Comparison of ENCODE assay signal across 13 cellular contexts in genomic region chr4:108113229-108113628, GRCh38. TPM values are rescaled to one million over a fixed set of nuclear protein-coding genes. Genes with fewer than 3 reads are reported as not detected.
DNase-seq lines count a peak whose midpoint lies in the region; ATAC-seq and TF ChIP-seq lines count a peak whose summit lies in the region.
"Had no signal": no experiment of that assay in that cellular context is flagged by ENCODE, and none has a peak within 500 bp of the region (broad histone marks: within the 10 kb centered on the region; RNA-seq: fewer than 3 reads in every experiment).

No MANE protein-coding gene starts in this region.

- H3K27me3 ChIP-seq in cardiac muscle cell (no peaks in the 10 kb centered on the region), heart right ventricle (peaks cover 0 to 15% (median 0%) of the 10 kb centered on the region in 7 donors), foreskin keratinocyte (no peaks in the 10 kb centered on the region), thyroid gland (no peaks in the 10 kb centered on the region)
- H3K27me3 ChIP-seq: neutrophil had no signal

- H3K27ac ChIP-seq in cardiac muscle cell (peak overlapping the region; percentile 95), heart right ventricle (peak overlapping the region in 1 of 10 donors; percentile 28), foreskin keratinocyte (no peak overlapping the region), thyroid gland (no peak overlapping the region)
- H3K27ac ChIP-seq: neutrophil, thoracic aorta had no signal

- ATAC-seq in heart right ventricle, result no peak
- ATAC-seq in foreskin keratinocyte, result peak; percentile 26
- no peak for ATAC-seq in GM18873 (IDR thresholded peaks at IDR 0.05; ENCODE audit: low FRiP score, unreplicated experiment)
- ATAC-seq: esophagus mucosa had no signal

- H3K36me3 ChIP-seq in cardiac muscle cell (no peaks in the 10 kb centered on the region), heart right ventricle (no peaks in the 10 kb centered on the region), thyroid gland (no peaks in the 10 kb centered on the region)
- H3K36me3 ChIP-seq: neutrophil, thoracic aorta had no signal

- H3K9me3 ChIP-seq in cardiac muscle cell (ENCODE audit: low read depth) (no peaks in the 10 kb centered on the region), heart right ventricle (no peaks in the 10 kb centered on the region), thyroid gland (no peaks in the 10 kb centered on the region)
- H3K9me3 ChIP-seq: neutrophil, thoracic aorta had no signal

- intact Hi-C loops in heart right ventricle (cut with DNase I) (no loop called here), thyroid gland (cut with DNase I) (no loop called here)

- H3K4me1 ChIP-seq in cardiac muscle cell (ENCODE audit: low read depth) (peaks cover 68% of the 10 kb centered on the region), heart right ventricle (peaks cover 0 to 45% (median 0%) of the 10 kb centered on the region in 9 donors), foreskin keratinocyte (no peaks in the 10 kb centered on the region), thyroid gland (peaks cover 0 to 39% of the 10 kb centered on the region in 2 donors)

- 37 to 41% methylated on average over 5 of the region's 5 CpGs for WGBS in heart right ventricle, 2 donors
- 36 to 39% methylated on average over 5 of the region's 5 CpGs for WGBS in thyroid gland, 2 donors

- TF ChIP-seq POLR2A in thyroid gland (IDR thresholded peaks at IDR 0.05), result no peak

- TF ChIP-seq CTCF in cardiac muscle cell (IDR thresholded peaks at IDR 0.05; ENCODE audit: low read depth, low read length), result no peak
- TF ChIP-seq CTCF in heart right ventricle (IDR thresholded peaks at IDR 0.05), result no peak
- no peak for TF ChIP-seq CTCF in foreskin keratinocyte (conservative IDR thresholded peaks at IDR 0.05)
- no peak for TF ChIP-seq CTCF in thyroid gland (IDR thresholded peaks at IDR 0.05)

- H3K4me3 ChIP-seq in cardiac muscle cell, result no peak overlapping the region
- H3K4me3 ChIP-seq in heart right ventricle, result no peak overlapping the region
- H3K4me3 ChIP-seq in thyroid gland (replicated peaks in 1 of 3), result no peak overlapping the region
- H3K4me3 ChIP-seq: thoracic aorta had no signal

- DNase-seq in cardiac muscle cell (ENCODE audit: low read depth in 1 of 2, low spot score in 1 of 2) (peak in 1 of 2 donors; percentile 39), heart right ventricle (no peak), foreskin keratinocyte (no peak), thyroid gland (peak; percentile 17 to 40), GM03348 (ENCODE audit: low spot score) (no peak), hepatic stellate cell (ENCODE audit: low spot score) (no peak)
- peak; percentile 51 to 54 for DNase-seq in activated T-cell treated with anti-CD3 and anti-CD28 coated beads, Interleukin-2, amount 50 U/mL, for 48 hours
- DNase-seq: NCI-H748 treated with DMSO at 0.1 percent for 48 hours had no signal

RNA-seq across cellular contexts. Expression of gene LEF1, which starts 55.5 kb away (rescaled TPM):
- total RNA-seq in cardiac muscle cell (67.2 and 70.3 TPM in 2 replicates), heart right ventricle (1 to 10 TPM in 4 of 10 donors, under 1 TPM in 5, not detected in 1; 0.35 to 4.6 (median 0.90) TPM), foreskin keratinocyte (10.1 and 18.7 TPM in 2 replicates), thyroid gland (10 to 100 TPM in 2 of 4 donors, 1 to 10 TPM in 2; 4.2 to 24.3 (median 9.9) TPM)
- polyA plus RNA-seq in cardiac muscle cell (45.8 and 69.1 TPM in 2 replicates), heart right ventricle (under 1 TPM; 0.22 to 0.68 TPM), foreskin keratinocyte (5.7 and 8.2 TPM in 2 replicates)
- total RNA-seq: G401 had no signal

Comparison
In these comparisons a context has a peak if more than half of its experiments do, and no peak if none do; other contexts are left out.
1. DNase-seq: peak in activated T-cell treated with anti-CD3 and anti-CD28 coated beads, Interleukin-2, amount 50 U/mL, for 48 hours (2 of 2) and thyroid gland (2 of 2); none in heart right ventricle (0 of 2), foreskin keratinocyte (0 of 2), GM03348 (single experiment) and hepatic stellate cell (single experiment).